14 cellular contexts compared by ENCODE assay signal in genomic region chr17:12898110-12898509, GRCh38.
DNase-seq lines count a peak whose midpoint lies in the region; TF ChIP-seq lines count a peak whose summit lies in the region.
"Had no signal": no experiment of that assay in that cellular context is flagged by ENCODE, and none has a peak within 500 bp of the region (broad histone marks: within the 10 kb centered on the region; RNA-seq: fewer than 3 reads in every experiment).

No MANE protein-coding gene starts in this region.

- no peak overlapping the region for H3K56ac ChIP-seq in H9 (ENCODE audit: insufficient read length, low read depth, low read length)
- no peak overlapping the region for H3K56ac ChIP-seq in mesendoderm (ENCODE audit: low read length)

- peaks cover 32 to 36% of the 10 kb centered on the region in 2 experiments for H3K4me1 Mint-ChIP-seq in H9
- H3K4me1 Mint-ChIP-seq in endodermal cell: peaks cover 7% of the 10 kb centered on the region
- H3K4me1 Mint-ChIP-seq in osteocyte (ENCODE audit: unreplicated experiment): peaks cover 2% of the 10 kb centered on the region
- H3K4me1 Mint-ChIP-seq: CD14-positive monocyte; CD4-positive, alpha-beta memory T cell had no signal

- no peak overlapping the region for H2AK5ac ChIP-seq in H9 (ENCODE audit: insufficient read length, low read length)
- H2AK5ac ChIP-seq in mesendoderm (ENCODE audit: low read length): no peak overlapping the region

- no peak overlapping the region for H2AFZ ChIP-seq in H9 (ENCODE audit: low read length)

- H2BK15ac ChIP-seq in H9 (ENCODE audit: low read depth, low read length) (no peak overlapping the region), mesendoderm (replicated peaks; ENCODE audit: low read depth) (no peak overlapping the region)

- H3K27ac ChIP-seq in H9 (ENCODE audit: insufficient read length, low read depth, low read length) (no peak overlapping the region), endodermal cell (ENCODE audit: low read depth, low read length) (no peak overlapping the region), mesendoderm (ENCODE audit: low read depth, low read length) (no peak overlapping the region)
- H3K27ac ChIP-seq: BLaER1 had no signal

- no peak overlapping the region for H3K9ac ChIP-seq in H9 (ENCODE audit: extremely low read depth, insufficient read length, low read length)
- H3K9ac ChIP-seq in endodermal cell (ENCODE audit: extremely low read depth, low read length, poor library complexity, severe bottlenecking): no peak overlapping the region
- H3K9ac ChIP-seq in mesendoderm (ENCODE audit: low read length): no peak overlapping the region
- H3K9ac ChIP-seq: BLaER1 had no signal

- no peak overlapping the region for H4K5ac ChIP-seq in H9 (ENCODE audit: insufficient read length, low read depth, low read length)
- H4K5ac ChIP-seq in mesendoderm (ENCODE audit: low read length): no peak overlapping the region

- no peak overlapping the region for H3K14ac ChIP-seq in H9 (ENCODE audit: insufficient read depth, low read length)

- H2BK20ac ChIP-seq in H9 (ENCODE audit: low read depth, low read length, poor library complexity, severe bottlenecking): no peak overlapping the region

- H3T11ph ChIP-seq in H9 (ENCODE audit: low read length): no peak overlapping the region

- H3K9me3 ChIP-seq in H9 (ENCODE audit: control insufficient read depth, low read depth, low read length): no peaks in the 10 kb centered on the region
- no peaks in the 10 kb centered on the region for H3K9me3 ChIP-seq in endodermal cell (ENCODE audit: control insufficient read depth, low read length)

- H3K4me3 ChIP-seq in endodermal cell (ENCODE audit: low read length): no peak overlapping the region
- no peak overlapping the region for H3K4me3 ChIP-seq in mesendoderm (ENCODE audit: low read length)
- H3K4me3 ChIP-seq: BLaER1, GM12878 had no signal

- no peak overlapping the region for H3K18ac ChIP-seq in H9 (ENCODE audit: insufficient read length, low read depth, low read length)
- H3K18ac ChIP-seq in mesendoderm (ENCODE audit: low read length): no peak overlapping the region

- H3K79me2 ChIP-seq in H9 (ENCODE audit: insufficient read depth, low read length): no peaks in the 10 kb centered on the region
- H3K79me2 ChIP-seq in mesendoderm (ENCODE audit: control insufficient read depth, insufficient read depth, low read length): no peaks in the 10 kb centered on the region

- H3K27me3 ChIP-seq in H9 (ENCODE audit: insufficient read depth, low read length): no peaks in the 10 kb centered on the region
- no peaks in the 10 kb centered on the region for H3K27me3 ChIP-seq in endodermal cell (ENCODE audit: control insufficient read depth, insufficient read depth, low read length, poor library complexity, severe bottlenecking)
- H3K27me3 ChIP-seq in mesendoderm (ENCODE audit: insufficient read depth, low read length, poor library complexity): no peaks in the 10 kb centered on the region
- H3K27me3 ChIP-seq: BLaER1 had no signal

- no peak overlapping the region for H3K23ac ChIP-seq in H9 (ENCODE audit: insufficient read length, low read depth, low read length)
- H3K23ac ChIP-seq in mesendoderm (ENCODE audit: low read length): no peak overlapping the region

- no peaks in the 10 kb centered on the region for H3K79me1 ChIP-seq in H9 (ENCODE audit: insufficient read depth, low read depth, low read length, poor library complexity, severe bottlenecking)
- H3K79me1 ChIP-seq in mesendoderm (ENCODE audit: low read length): no peaks in the 10 kb centered on the region

- H3K4ac ChIP-seq in H9 (ENCODE audit: low read depth, low read length) (no peak overlapping the region), mesendoderm (ENCODE audit: low read depth, low read length) (no peak overlapping the region)

- no peaks in the 10 kb centered on the region for H3K4me1 ChIP-seq in H9 (ENCODE audit: insufficient read depth, low read length)
- peaks cover 3% of the 10 kb centered on the region for H3K4me1 ChIP-seq in endodermal cell (ENCODE audit: control insufficient read depth, insufficient read depth, low read length)
- H3K4me1 ChIP-seq in mesendoderm (ENCODE audit: control insufficient read depth, low read depth, low read length): no peaks in the 10 kb centered on the region
- H3K4me1 ChIP-seq: BLaER1 had no signal

- H3K36me3 ChIP-seq in endodermal cell (ENCODE audit: control insufficient read depth, insufficient read depth, low read length): no peaks in the 10 kb centered on the region
- H3K36me3 ChIP-seq in mesendoderm (ENCODE audit: control insufficient read depth, insufficient read depth, low read length): no peaks in the 10 kb centered on the region

- H3K4me2 ChIP-seq in H9 (ENCODE audit: insufficient read depth, insufficient read length, low read length) (no peak overlapping the region), mesendoderm (ENCODE audit: low read length) (no peak overlapping the region)
- H3K4me2 ChIP-seq: BLaER1 had no signal

- H3K9me3 Mint-ChIP-seq in H9 (no peaks in the 10 kb centered on the region; a peak in 1 of 5 replicates), endodermal cell (peaks cover 4% of the 10 kb centered on the region), osteocyte (ENCODE audit: unreplicated experiment) (peaks cover 4% of the 10 kb centered on the region)

- no peaks in the 10 kb centered on the region for H3K27me3 Mint-ChIP-seq in H9 (ENCODE audit: low read depth)
- no peaks in the 10 kb centered on the region for H3K27me3 Mint-ChIP-seq in endodermal cell (ENCODE audit: insufficient read depth)
- peaks cover 6% of the 10 kb centered on the region for H3K27me3 Mint-ChIP-seq in osteocyte (ENCODE audit: unreplicated experiment)

- H3K23me2 ChIP-seq in H9 (ENCODE audit: insufficient read length, low read depth, low read length, poor library complexity, severe bottlenecking): no peaks in the 10 kb centered on the region

- peaks cover 8 to 10% (median 8%) of the 10 kb centered on the region in 3 experiments; a peak in 6 of 7 replicates for H3K36me3 Mint-ChIP-seq in H9 (ENCODE audit: insufficient read depth in 1 of 3, low read depth in 3 of 3)
- peaks cover 15% of the 10 kb centered on the region for H3K36me3 Mint-ChIP-seq in endodermal cell (ENCODE audit: low read depth)
- H3K36me3 Mint-ChIP-seq in osteocyte (ENCODE audit: unreplicated experiment): peaks cover 2% of the 10 kb centered on the region
- H3K36me3 Mint-ChIP-seq: CD14-positive monocyte had no signal

- TF ChIP-seq CTCF in H9 (conservative IDR thresholded peaks at IDR 0.05) (no peak), endodermal cell (conservative IDR thresholded peaks at IDR 0.05) (no peak), osteocyte (IDR thresholded peaks at IDR 0.05) (no peak)

- no peak overlapping the region for H2BK120ac ChIP-seq in H9 (ENCODE audit: low read depth, low read length, poor library complexity, severe bottlenecking)
- H2BK120ac ChIP-seq in mesendoderm (ENCODE audit: low read depth, low read length): no peak overlapping the region

- no peak overlapping the region for H2BK5ac ChIP-seq in H9 (ENCODE audit: insufficient read length, low read length)
- H2BK5ac ChIP-seq in mesendoderm (ENCODE audit: low read length): no peak overlapping the region

- peak overlapping the region in 2 of 3 experiments; percentile 55; a peak in 2 of 7 replicates for H3K27ac Mint-ChIP-seq in H9
- peak overlapping the region; percentile 20 for H3K27ac Mint-ChIP-seq in endodermal cell
- no peak overlapping the region for H3K27ac Mint-ChIP-seq in osteocyte (ENCODE audit: unreplicated experiment)
- H3K27ac Mint-ChIP-seq: CD14-positive monocyte; CD4-positive, alpha-beta memory T cell had no signal

- no peak overlapping the region for H2BK12ac ChIP-seq in H9 (ENCODE audit: insufficient read length, low read depth, low read length)

- no peaks in the 10 kb centered on the region for H4K20me1 ChIP-seq in H9 (ENCODE audit: control insufficient read depth, insufficient read depth, insufficient read length)
- H4K20me1 ChIP-seq: BLaER1 had no signal

- DNase-seq in ELF-1 (ENCODE audit: low read depth, low spot score) (peak; percentile 59), H9 (no peak), endodermal cell (peak; percentile 66), iPS-NIHi7 (ENCODE audit: extremely low spot score) (peak; percentile 39), mesendoderm (no peak), hepatic stellate cell (ENCODE audit: low spot score) (no peak), osteocyte (ENCODE audit: extremely low spot score, unreplicated experiment) (no peak)
- DNase-seq: 8988T; CD4-positive, alpha-beta memory T cell; DMS79 treated with DMSO at 0.1 percent for 48 hours; IMR-90 had no signal

- no peak overlapping the region for H4K8ac ChIP-seq in H9 (replicated peaks; ENCODE audit: insufficient read length, low read depth, low read length)
- H4K8ac ChIP-seq in mesendoderm (ENCODE audit: low read depth, low read length): no peak overlapping the region

- no CpG with 5 or more reads among the region's 3 CpGs for WGBS in H9 (ENCODE audit: extremely low coverage, insufficient read length, low lambda C conversion rate)
- WGBS in endodermal cell (ENCODE audit: insufficient coverage in 1 of 2, insufficient read length in 1 of 2), 2 experiments: 70 to 83% methylated on average over 2 to 3 of the region's 3 CpGs
- no CpG with 5 or more reads among the region's 3 CpGs for WGBS in mesendoderm (ENCODE audit: extremely low coverage, insufficient coverage, low lambda C conversion rate)

- no peak overlapping the region for H3K4me3 Mint-ChIP-seq in H9
- no peak overlapping the region for H3K4me3 Mint-ChIP-seq in endodermal cell
- H3K4me3 Mint-ChIP-seq in osteocyte (ENCODE audit: unreplicated experiment): no peak overlapping the region
- H3K4me3 Mint-ChIP-seq: CD14-positive monocyte; CD4-positive, alpha-beta memory T cell had no signal

- H4K91ac ChIP-seq in H9 (ENCODE audit: insufficient read length, low read depth, low read length): no peak overlapping the region

Comparison
In these comparisons a context has a peak if more than half of its experiments do, and no peak if none do; other contexts are left out.
1. DNase-seq: peak in ELF-1 (single experiment), endodermal cell (single experiment) and iPS-NIHi7 (single experiment); none in H9 (single experiment), mesendoderm (single experiment), hepatic stellate cell (single experiment) and osteocyte (single experiment).